26 cellular contexts compared by ENCODE assay signal in the genomic region with DNA sequence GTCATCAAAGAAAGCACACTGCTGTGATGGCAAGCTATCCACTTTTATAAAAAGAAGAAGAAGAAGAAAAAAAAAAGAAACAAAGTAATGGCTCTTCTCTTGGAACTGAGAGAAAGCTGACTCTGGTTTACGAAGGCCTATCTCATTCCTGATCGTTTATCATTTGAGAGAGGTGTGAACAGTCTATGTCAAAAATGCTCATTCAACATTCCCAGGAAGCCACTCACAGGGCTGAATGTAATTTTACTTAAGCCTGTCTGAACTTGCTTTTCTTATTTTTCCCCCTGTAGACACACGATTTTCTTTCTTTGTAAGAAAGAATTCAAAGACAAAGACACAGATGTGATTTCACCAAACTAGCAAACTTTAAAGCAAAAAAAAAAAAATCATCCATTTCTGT.
A peak's percentile ranks its signal among the peaks of the same experiment; 100 is the strongest.
DNase-seq lines count a peak whose midpoint lies in the region; ATAC-seq, FAIRE-seq and TF ChIP-seq lines count a peak whose summit lies in the region.
"Had no signal": no experiment of that assay in that cellular context is flagged by ENCODE, and none has a peak within 500 bp of the region (broad histone marks: within the 10 kb centered on the region; RNA-seq: fewer than 3 reads in every experiment).

No MANE protein-coding gene starts in this region.

- no peak overlapping the region for H3K18ac ChIP-seq in mesendoderm (ENCODE audit: low read length)

- H3K4ac ChIP-seq in mesendoderm (ENCODE audit: low read depth, low read length), result no peak overlapping the region

- peak; percentile 62 for ATAC-seq in foreskin keratinocyte
- no peak for ATAC-seq in HG03439 (IDR thresholded peaks at IDR 0.05; ENCODE audit: unreplicated experiment)
- ATAC-seq: A549, GM12878 had no signal

- no peaks in the 10 kb centered on the region for H3K9me3 ChIP-seq in smooth muscle cell (replicated peaks; ENCODE audit: low read depth)
- H3K9me3 ChIP-seq: A549, BE2C, HAP-1 had no signal

- H3K27me3 ChIP-seq in bronchial epithelial cell (ENCODE audit: control insufficient read depth, insufficient read depth, low read length), result no peaks in the 10 kb centered on the region
- no peaks in the 10 kb centered on the region for H3K27me3 ChIP-seq in foreskin keratinocyte
- H3K27me3 ChIP-seq in mesendoderm (ENCODE audit: insufficient read depth, low read length, poor library complexity), result no peaks in the 10 kb centered on the region
- H3K27me3 ChIP-seq in smooth muscle cell (ENCODE audit: low read depth), result no peaks in the 10 kb centered on the region
- H3K27me3 ChIP-seq: BE2C; BLaER1 treated with 17β-estradiol and CSF1 and Interleukin-3, amounts not matched to agents 10 nM and 100 nM had no signal

- no peak overlapping the region for H2BK5ac ChIP-seq in mesendoderm (ENCODE audit: low read length)

- H3K4me3 ChIP-seq in bronchial epithelial cell (ENCODE audit: low read depth, low read length) (no peak overlapping the region), mesendoderm (ENCODE audit: low read length) (no peak overlapping the region), smooth muscle cell (no peak overlapping the region)
- H3K4me3 ChIP-seq: A549; BLaER1 treated with 17β-estradiol and CSF1 and Interleukin-3, amounts not matched to agents 10 nM and 100 nM; GM12878; HAP-1 had no signal

- H3K4me1 ChIP-seq in foreskin keratinocyte (peaks cover 10% of the 10 kb centered on the region), mesendoderm (ENCODE audit: control insufficient read depth, low read depth, low read length) (no peaks in the 10 kb centered on the region), smooth muscle cell (ENCODE audit: low read depth) (peaks cover 6% of the 10 kb centered on the region)
- H3K4me1 ChIP-seq: A549; BE2C; BLaER1 treated with 17β-estradiol and CSF1 and Interleukin-3, amounts not matched to agents 10 nM and 100 nM; HAP-1 had no signal

- H3K27ac ChIP-seq in foreskin keratinocyte (no peak overlapping the region), mesendoderm (ENCODE audit: low read depth, low read length) (no peak overlapping the region), smooth muscle cell (ENCODE audit: low read depth) (peak overlapping the region; percentile 32)
- H3K27ac ChIP-seq: A549; BLaER1 treated with 17β-estradiol and CSF1 and Interleukin-3, amounts not matched to agents 10 nM and 100 nM had no signal

- no peak overlapping the region for H2BK120ac ChIP-seq in mesendoderm (ENCODE audit: low read depth, low read length)

- no peak overlapping the region for H2BK15ac ChIP-seq in mesendoderm (replicated peaks; ENCODE audit: low read depth)

- no peak for TF ChIP-seq CTCF in bronchial epithelial cell (IDR thresholded peaks at IDR 0.05; ENCODE audit: insufficient read depth, low read length, severe bottlenecking)
- no peak for TF ChIP-seq CTCF in foreskin keratinocyte (conservative IDR thresholded peaks at IDR 0.05)
- TF ChIP-seq CTCF in smooth muscle cell (IDR thresholded peaks at IDR 0.05; ENCODE audit: borderline replicate concordance, insufficient read depth, poor library complexity, severe bottlenecking), result no peak

- H4K20me1 ChIP-seq in smooth muscle cell (ENCODE audit: low read depth), result no peaks in the 10 kb centered on the region
- H4K20me1 ChIP-seq: BLaER1 treated with 17β-estradiol and CSF1 and Interleukin-3, amounts not matched to agents 10 nM and 100 nM had no signal

- no peak for FAIRE-seq in bronchial epithelial cell (lab: Jason Lieb, UNC)
- FAIRE-seq: A549, D721Med, GM12878, GM18507, H54 had no signal

- H3K79me1 ChIP-seq in mesendoderm (ENCODE audit: low read length), result no peaks in the 10 kb centered on the region

- H3K4me2 ChIP-seq in mesendoderm (ENCODE audit: low read length) (no peak overlapping the region), smooth muscle cell (peak overlapping the region; percentile 57)
- H3K4me2 ChIP-seq: A549; BLaER1 treated with 17β-estradiol and CSF1 and Interleukin-3, amounts not matched to agents 10 nM and 100 nM had no signal

- H3K23ac ChIP-seq in mesendoderm (ENCODE audit: low read length), result no peak overlapping the region

- no peak overlapping the region for H4K5ac ChIP-seq in mesendoderm (ENCODE audit: low read length)

- H3K36me3 ChIP-seq in bronchial epithelial cell (ENCODE audit: control insufficient read depth, insufficient read depth, low read length), result no peaks in the 10 kb centered on the region
- H3K36me3 ChIP-seq in mesendoderm (ENCODE audit: control insufficient read depth, insufficient read depth, low read length), result no peaks in the 10 kb centered on the region
- H3K36me3 ChIP-seq in smooth muscle cell (ENCODE audit: low read depth), result no peaks in the 10 kb centered on the region
- H3K36me3 ChIP-seq: BE2C; BLaER1 treated with 17β-estradiol and CSF1 and Interleukin-3, amounts not matched to agents 10 nM and 100 nM; HAP-1 had no signal

- DNase-seq in bronchial epithelial cell (ENCODE audit: low read depth) (peak; percentile 50), foreskin keratinocyte (peak; percentile 12 to 57), mesendoderm (peak; percentile 34), smooth muscle cell (lab: John Stamatoyannopoulos, UW; ENCODE audit: unreplicated experiment) (no peak), NAMALWA (ENCODE audit: low spot score) (no peak), putamen (ENCODE audit: low spot score) (no peak)
- DNase-seq: 8988T; ACHN; AML-193; BE2C; CD4-positive, alpha-beta T cell; CD8-positive, alpha-beta memory T cell; DMS 273 treated with DMSO at 0.1 percent for 48 hours; DMS79; EL; GDM1; GOT3; HFFc6 had no signal

- H3K79me2 ChIP-seq in mesendoderm (ENCODE audit: control insufficient read depth, insufficient read depth, low read length), result no peaks in the 10 kb centered on the region
- no peaks in the 10 kb centered on the region for H3K79me2 ChIP-seq in smooth muscle cell (ENCODE audit: low read depth)

- H3K9ac ChIP-seq in mesendoderm (ENCODE audit: low read length), result no peak overlapping the region
- H3K9ac ChIP-seq in smooth muscle cell (ENCODE audit: low read depth), result no peak overlapping the region
- H3K9ac ChIP-seq: BLaER1 treated with 17β-estradiol and CSF1 and Interleukin-3, amounts not matched to agents 10 nM and 100 nM had no signal

- no CpG with 5 or more reads among the region's 3 CpGs for WGBS in mesendoderm (ENCODE audit: extremely low coverage, insufficient coverage, low lambda C conversion rate)
- WGBS in smooth muscle cell (ENCODE audit: low lambda C conversion rate), result 36% methylated on average over 3 of the region's 3 CpGs

- H3K56ac ChIP-seq in mesendoderm (ENCODE audit: low read length), result no peak overlapping the region

- no peaks in the 10 kb centered on the region for H3F3A ChIP-seq in smooth muscle cell (ENCODE audit: low read depth)

- H2AFZ ChIP-seq in smooth muscle cell (ENCODE audit: low read depth), result no peak overlapping the region

- no peak overlapping the region for H2AK5ac ChIP-seq in mesendoderm (ENCODE audit: low read length)

- H4K8ac ChIP-seq in mesendoderm (ENCODE audit: low read depth, low read length), result no peak overlapping the region

Comparison
In these comparisons a context has a peak if more than half of its experiments do, and no peak if none do; other contexts are left out.
1. DNase-seq: peak in bronchial epithelial cell (single experiment), foreskin keratinocyte (2 of 2) and mesendoderm (single experiment); none in smooth muscle cell (single experiment), NAMALWA (single experiment) and putamen (single experiment).